In genomic region chr6:12012231-12012565, GRCh38 we compare ENCODE assay signal across 8 cellular contexts. TPM values are rescaled to one million over a fixed set of nuclear protein-coding genes. Genes with fewer than 3 reads are reported as not detected.
DNase-seq lines count a peak whose midpoint lies in the region; ATAC-seq and TF ChIP-seq lines count a peak whose summit lies in the region.

Gene HIVEP1, plus strand, starts transcription at chr6:12012312. Its CDS starts 3,317 bp downstream, at chr6:12015629.

- no peaks in the 10 kb centered on the region for H3K9me3 Mint-ChIP-seq in activated CD8-positive, alpha-beta T cell treated with anti-CD3 and anti-CD28 coated beads, Interleukin-2, amount 10 ng/mL, durations not matched to agents 7 days and 5 days (ENCODE audit: insufficient read depth)
- H3K9me3 Mint-ChIP-seq in neural crest cell, result peaks cover 4% of the 10 kb centered on the region

- no peaks in the 10 kb centered on the region for H3K27me3 ChIP-seq in foreskin keratinocyte

- no peaks in the 10 kb centered on the region for H3K27me3 Mint-ChIP-seq in activated CD8-positive, alpha-beta T cell treated with anti-CD3 and anti-CD28 coated beads, Interleukin-2, amount 10 ng/mL, durations not matched to agents 7 days and 5 days (ENCODE audit: low read depth)
- H3K27me3 Mint-ChIP-seq in neural crest cell (ENCODE audit: low read depth), result no peaks in the 10 kb centered on the region

- H3K27ac Mint-ChIP-seq in activated CD8-positive, alpha-beta T cell treated with anti-CD3 and anti-CD28 coated beads, Interleukin-2, amount 10 ng/mL, durations not matched to agents 7 days and 5 days, result peak within 1 kb of the TSS; percentile 95
- H3K27ac Mint-ChIP-seq in neural crest cell (ENCODE audit: unreplicated experiment), result peak within 1 kb of the TSS; percentile 91

- peaks cover 15% of the 10 kb centered on the region for H3K4me1 ChIP-seq in foreskin keratinocyte

- DNase-seq in GM10248 (ENCODE audit: extremely low spot score) (peak; percentile 28), foreskin keratinocyte (no peak), neural crest cell (ENCODE audit: low read depth, low spot score) (peak; percentile 34), NCI-H774 (lab: John Stamatoyannopoulos, UW) (no peak), DMS79 (lab: John Stamatoyannopoulos, UW) (no peak)
- no peak for DNase-seq in activated CD8-positive, alpha-beta T cell treated with anti-CD3 and anti-CD28 coated beads, Interleukin-2, amount 10 ng/mL, durations not matched to agents 7 days and 5 days

- ATAC-seq in HG03342 (IDR thresholded peaks at IDR 0.05; ENCODE audit: unreplicated experiment), result peak; percentile 0
- no peak for ATAC-seq in activated CD8-positive, alpha-beta T cell treated with anti-CD3 and anti-CD28 coated beads, Interleukin-2, amount 10 ng/mL, durations not matched to agents 7 days and 5 days
- no peak for ATAC-seq in foreskin keratinocyte
- no peak for ATAC-seq in GM18519 (IDR thresholded peaks at IDR 0.05; ENCODE audit: low FRiP score, unreplicated experiment)

- CTCF ChIA-PET in GM10248 (lab: Yijun Ruan, JAX), result no interaction called here
- CTCF ChIA-PET in activated CD8-positive, alpha-beta T cell treated with anti-CD3 and anti-CD28 coated beads, Interleukin-2, amount 10 ng/mL, durations not matched to agents 7 days and 5 days (lab: Charles Lee), result interaction anchor here (1.6 to 1.7 kb wide), 2 partner anchors 10 to 300 kb away, joined by 3 to 5 read pairs; no protein-coding TSS in a partner anchor

- TF ChIP-seq CTCF in GM10248 (IDR thresholded peaks at IDR 0.05; ENCODE audit: control extremely low read depth, extremely low read depth, low read depth, missing control alignments) (no peak), foreskin keratinocyte (conservative IDR thresholded peaks at IDR 0.05) (no peak), neural crest cell (conservative IDR thresholded peaks at IDR 0.05) (no peak)

- POLR2A ChIA-PET in GM10248 (lab: Yijun Ruan, JAX), result interaction anchor here (0.5 to 1.0 kb wide), 4 partner anchors 104 to 279 kb away, joined by 3 to 8 read pairs (median 4); no protein-coding TSS in a partner anchor
- POLR2A ChIA-PET in activated CD8-positive, alpha-beta T cell treated with anti-CD3 and anti-CD28 coated beads, Interleukin-2, amount 10 ng/mL, durations not matched to agents 7 days and 5 days (lab: Charles Lee), result interaction anchor here (0.6 to 2.0 kb wide), 9 partner anchors 13 to 301 kb away, joined by 3 to 8 read pairs (median 3); no protein-coding TSS in a partner anchor

- H3K27ac ChIP-seq in foreskin keratinocyte, result peak within 1 kb of the TSS; percentile 96

- H3K4me3 Mint-ChIP-seq in activated CD8-positive, alpha-beta T cell treated with anti-CD3 and anti-CD28 coated beads, Interleukin-2, amount 10 ng/mL, durations not matched to agents 7 days and 5 days, result peak within 1 kb of the TSS; percentile 89
- peak within 1 kb of the TSS; percentile 93 for H3K4me3 Mint-ChIP-seq in neural crest cell

- peaks cover 55% of the 10 kb centered on the region for H3K4me1 Mint-ChIP-seq in activated CD8-positive, alpha-beta T cell treated with anti-CD3 and anti-CD28 coated beads, Interleukin-2, amount 10 ng/mL, durations not matched to agents 7 days and 5 days (ENCODE audit: low read depth)
- H3K4me1 Mint-ChIP-seq in neural crest cell, result peaks cover 58% of the 10 kb centered on the region

- H3K36me3 Mint-ChIP-seq in activated CD8-positive, alpha-beta T cell treated with anti-CD3 and anti-CD28 coated beads, Interleukin-2, amount 10 ng/mL, durations not matched to agents 7 days and 5 days (ENCODE audit: low read depth), result peaks cover 39% of the 10 kb centered on the region
- peaks cover 7% of the 10 kb centered on the region for H3K36me3 Mint-ChIP-seq in neural crest cell (ENCODE audit: low read depth)

RNA-seq across cellular contexts. Expression of gene HIVEP1, which starts in this region (rescaled TPM):
- 10 to 100 TPM; 21.2 to 21.4 TPM for total RNA-seq in activated CD8-positive, alpha-beta T cell treated with anti-CD3 and anti-CD28 coated beads, Interleukin-2, amount 10 ng/mL, durations not matched to agents 7 days and 5 days
- 19.0 and 23.0 TPM in 2 replicates for total RNA-seq in foreskin keratinocyte
- 5.1 and 5.2 TPM in 2 replicates for polyA plus RNA-seq in foreskin keratinocyte
- total RNA-seq in neural crest cell, result 21.5 and 24.0 TPM in 2 replicates

Comparison
In these comparisons a context has a peak if more than half of its experiments do, and no peak if none do; other contexts are left out.
1. DNase-seq: peak in GM10248 (single experiment) and neural crest cell (single experiment); none in activated CD8-positive, alpha-beta T cell treated with anti-CD3 and anti-CD28 coated beads, Interleukin-2, amount 10 ng/mL, durations not matched to agents 7 days and 5 days (single experiment), foreskin keratinocyte (0 of 2), NCI-H774 (single experiment) and DMS79 (single experiment).